14 cellular contexts compared by ENCODE assay signal in the genomic region with DNA sequence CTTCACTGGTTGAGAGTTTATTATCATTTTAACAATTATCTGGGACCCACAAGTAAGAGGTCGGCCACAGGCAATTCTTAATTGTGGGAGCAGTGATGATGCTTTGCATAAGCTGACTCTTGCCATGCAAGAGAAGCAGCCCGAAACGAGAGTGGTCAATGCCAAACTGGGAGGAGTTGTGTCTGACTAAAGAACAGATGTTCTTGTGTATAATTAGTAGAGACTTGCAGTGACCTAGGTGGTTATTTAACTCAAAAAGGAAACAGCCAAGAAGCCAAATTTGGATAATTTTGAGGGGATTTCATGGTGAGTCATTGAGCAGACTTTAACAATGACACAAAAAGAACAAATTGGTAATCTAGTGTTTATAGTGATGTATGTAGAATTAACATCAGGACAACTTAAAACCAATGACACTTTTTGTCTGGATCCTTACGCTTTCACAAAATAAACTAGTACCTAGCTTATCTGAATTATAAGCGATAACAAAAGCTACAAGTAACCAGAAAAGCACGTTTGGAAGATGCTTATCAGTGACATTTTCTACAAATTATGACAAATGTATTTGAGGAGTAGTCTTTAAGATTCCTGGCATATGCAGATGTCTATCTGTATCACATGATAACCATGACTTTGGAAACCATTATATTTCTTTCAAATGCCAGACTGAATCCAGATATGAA.
DNase-seq lines count a peak whose midpoint lies in the region; ATAC-seq and TF ChIP-seq lines count a peak whose summit lies in the region.
"Had no signal": no experiment of that assay in that cellular context is flagged by ENCODE, and none has a peak within 500 bp of the region (broad histone marks: within the 10 kb centered on the region; RNA-seq: fewer than 3 reads in every experiment).

No MANE protein-coding gene starts in this region.

- H3K79me2 ChIP-seq in OCI-LY7 (ENCODE audit: insufficient read depth, low read depth, low read length) = no peaks in the 10 kb centered on the region

- peak overlapping the region; percentile 94 for H2AFZ ChIP-seq in OCI-LY7 (ENCODE audit: low read length)

- no peaks in the 10 kb centered on the region; the same call in 1 of the 2 replicates for H3K36me3 ChIP-seq in OCI-LY7 (ENCODE audit: insufficient read depth, low read length)
- no peaks in the 10 kb centered on the region for H3K36me3 ChIP-seq in brain microvascular endothelial cell (replicated peaks)
- H3K36me3 ChIP-seq: prostate gland, upper lobe of left lung had no signal

- TF ChIP-seq CTCF in OCI-LY7 (conservative IDR thresholded peaks at IDR 0.05; ENCODE audit: low read length) (no peak), brain microvascular endothelial cell (IDR thresholded peaks at IDR 0.05; ENCODE audit: low read depth, low read length, missing control alignments) (no peak), RWPE1 (conservative IDR thresholded peaks at IDR 0.05; ENCODE audit: low read depth) (no peak)

- H3K4me1 ChIP-seq in OCI-LY7 (ENCODE audit: insufficient read depth, low read length, poor library complexity, severe bottlenecking) = peaks cover 83% of the 10 kb centered on the region
- H3K4me1 ChIP-seq: prostate gland, upper lobe of left lung had no signal

- no peaks in the 10 kb centered on the region for H3K27me3 ChIP-seq in brain microvascular endothelial cell (replicated peaks)
- H3K27me3 ChIP-seq: upper lobe of left lung had no signal

- H3K9me3 ChIP-seq in OCI-LY7 (ENCODE audit: low read length) = peaks cover 23% of the 10 kb centered on the region; the same call in 1 of the 2 replicates
- H3K9me3 ChIP-seq: prostate gland, upper lobe of left lung had no signal

- H3K27ac ChIP-seq in OCI-LY7 (ENCODE audit: low read depth, low read length, poor library complexity, severe bottlenecking) = peak overlapping the region; percentile 93
- H3K27ac ChIP-seq in brain microvascular endothelial cell = no peak overlapping the region
- H3K27ac ChIP-seq in RWPE1 = no peak overlapping the region
- H3K27ac ChIP-seq: prostate gland, upper lobe of left lung had no signal

- H4K20me1 ChIP-seq in OCI-LY7 (ENCODE audit: insufficient read depth, low read length) = no peaks in the 10 kb centered on the region

- intact Hi-C loops in OCI-LY7 (cut with micrococcal nuclease; ENCODE audit: unreplicated experiment) = loop anchor here (1.0 to 10.0 kb wide), 4 partner anchors 117 to 651 kb away; no protein-coding TSS in a partner anchor

- H3K4me2 ChIP-seq in OCI-LY7 (ENCODE audit: low read length) = peak overlapping the region; percentile 77

- BruUV-seq in OCI-LY7 (replicated peaks; lab: Mats Ljungman, UMichigan) = no TSS peak

- H3K9me2 ChIP-seq in OCI-LY7 (ENCODE audit: insufficient read depth, low read length) = no peaks in the 10 kb centered on the region

- in situ Hi-C loops in brain microvascular endothelial cell (cut with HindIII; ENCODE audit: low pct_ligation_motif_present, low sequenced_read_pairs) = no loop called here

- peak overlapping the region; percentile 48 for H3K4me3 ChIP-seq in OCI-LY7 (ENCODE audit: low read depth, low read length, poor library complexity, severe bottlenecking)
- H3K4me3 ChIP-seq in brain microvascular endothelial cell (ENCODE audit: low read depth, low read length) = no peak overlapping the region
- H3K4me3 ChIP-seq: prostate gland, upper lobe of left lung had no signal

- POLR2A ChIA-PET in OCI-LY7 (lab: Charles Lee) = interaction anchor here (0.6 to 2.8 kb wide), 10 partner anchors 9 to 134 kb away, joined by 3 to 12 read pairs (median 4); no protein-coding TSS in a partner anchor
- POLR2A ChIA-PET in RWPE1 (lab: Yijun Ruan, JAX; ENCODE audit: low non-redundant PET) = no interaction called here

- DNase-seq in OCI-LY7 (ENCODE audit: low spot score) (peak; percentile 93), MV-4-11 (lab: John Stamatoyannopoulos, UW) (no peak), brain microvascular endothelial cell (no peak), KG1 (lab: John Stamatoyannopoulos, UW) (no peak), RWPE1 (ENCODE audit: low spot score) (no peak)
- DNase-seq: activated T-cell treated with anti-CD3 and anti-CD28 coated beads, Interleukin-2, amount 50 U/mL, for 24 hours; caudate nucleus; CD8-positive, alpha-beta memory T cell; T1000; upper lobe of left lung had no signal

- CTCF ChIA-PET in OCI-LY7 (lab: Charles Lee; ENCODE audit: unreplicated experiment) = no interaction called here
- CTCF ChIA-PET in RWPE1 (lab: Yijun Ruan, JAX) = no interaction called here

- ATAC-seq in GM18508 (IDR thresholded peaks at IDR 0.05; ENCODE audit: insufficient read depth, unreplicated experiment) = peak; percentile 95
- peak; percentile 76 for ATAC-seq in GM21447 (IDR thresholded peaks at IDR 0.05; ENCODE audit: unreplicated experiment)
- ATAC-seq in HG03095 (IDR thresholded peaks at IDR 0.05; ENCODE audit: unreplicated experiment) = peak; percentile 90
